In genomic region chr5:180830253-180831138, GRCh38 we compare ENCODE assay signal across 8 cellular contexts. TPM values are rescaled to one million over a fixed set of nuclear protein-coding genes. Genes with fewer than 3 reads are reported as not detected.
DNase-seq lines count a peak whose midpoint lies in the region; ATAC-seq, FAIRE-seq and TF ChIP-seq lines count a peak whose summit lies in the region.

No MANE protein-coding gene starts in this region.

- H3K27ac ChIP-seq in Peyer's patch, result peak overlapping the region; percentile 92 to 99 (median 98)

- intact Hi-C loops in Right ventricle myocardium inferior (cut with DNase I) (loop anchor here (1.0 to 2.0 kb wide), 2 partner anchors 20 to 30 kb away; no protein-coding TSS in a partner anchor), posterior cingulate gyrus (cut with DNase I) (loop anchor here (1.0 kb wide), 1 partner anchor 21 kb away; no protein-coding TSS in a partner anchor)

- peak overlapping the region; percentile 67 to 92 (median 84) for H3K4me3 ChIP-seq in Peyer's patch

- DNase-seq in AML-193 (lab: John Stamatoyannopoulos, UW) (peak; percentile 38 to 58), Peyer's patch (peak; percentile 77 to 91 (median 81)), Right ventricle myocardium inferior (ENCODE audit: missing footprints) (peak; percentile 86), posterior cingulate gyrus (peak; percentile 46 to 94 (median 66)), urothelium cell line (ENCODE audit: low spot score) (peak; percentile 65)
- DNase-seq in activated naive CD4-positive, alpha-beta T cell treated with anti-CD3 and anti-CD28 coated beads, Interleukin-2, amount 50 U/mL, for 16 hours, result peak; percentile 74

- peaks cover 0 to 17% (median 0%) of the 10 kb centered on the region in 3 donors for H3K36me3 ChIP-seq in Peyer's patch

- ATAC-seq in GM19023 (IDR thresholded peaks at IDR 0.05; ENCODE audit: unreplicated experiment), result peak; percentile 52
- peak; percentile 54 for ATAC-seq in HG03175 (IDR thresholded peaks at IDR 0.05; ENCODE audit: unreplicated experiment)
- ATAC-seq in Right ventricle myocardium inferior, result peak; percentile 70

- H3K9me3 ChIP-seq in Peyer's patch, result no peaks in the 10 kb centered on the region

- no peak for TF ChIP-seq CTCF in Peyer's patch (IDR thresholded peaks at IDR 0.05)

- no peaks in the 10 kb centered on the region for H3K27me3 ChIP-seq in Peyer's patch

- FAIRE-seq in urothelium cell line (lab: Jason Lieb, UNC), result no peak

- H3K4me1 ChIP-seq in Peyer's patch, result peaks cover 7 to 33% (median 9%) of the 10 kb centered on the region in 4 donors

- peak; percentile 38 to 66 for TF ChIP-seq POLR2A in Peyer's patch (IDR thresholded peaks at IDR 0.05)

RNA-seq across cellular contexts. Expression of gene MGAT1, which starts 27.9 kb away (rescaled TPM):
- total RNA-seq in Peyer's patch (100 to 1,000 TPM; 102 to 155 (median 144) TPM), Right ventricle myocardium inferior (76.0 TPM)

RNA-seq across cellular contexts. Expression of gene ZFP62, which starts 30.6 kb away (rescaled TPM):
- total RNA-seq in Peyer's patch (10 to 100 TPM; 22.4 to 45.8 (median 36.4) TPM), Right ventricle myocardium inferior (14.7 TPM)

Comparison
In these comparisons a context has a peak if more than half of its experiments do, and no peak if none do; other contexts are left out.
1. Peak in every context shown above with its lines: DNase-seq, ATAC-seq, H3K4me3 ChIP-seq and H3K27ac ChIP-seq.